Comparison of ENCODE assay signal across 1 cellular context in genomic region chr13:23639672-23640275, GRCh38.
TF ChIP-seq lines count a peak whose summit lies in the region.

No MANE protein-coding gene starts in this region.

TF ChIP-seq in H1, 55 proteins besides CTCF, POLR2A, EP300 and RAD21:
- TF ChIP-seq SP4 (IDR thresholded peaks at IDR 0.05; ENCODE audit: low read length) (no peak), TBP (IDR thresholded peaks at IDR 0.05; ENCODE audit: low read depth, low read length) (no peak), CHD1 (IDR thresholded peaks at IDR 0.05; ENCODE audit: low read depth, low read length) (no peak), SIN3A (conservative IDR thresholded peaks at IDR 0.05 in 1 of 2, IDR thresholded peaks at IDR 0.05 in 1 of 2; ENCODE audit: low read depth in 1 of 2, low read length in 2 of 2) (no peak), SRF (IDR thresholded peaks at IDR 0.05; ENCODE audit: low read depth, low read length) (no peak), MAFK (IDR thresholded peaks at IDR 0.05; ENCODE audit: low read depth, low read length) (no peak), CHD2 (IDR thresholded peaks at IDR 0.05; ENCODE audit: low read length) (no peak), KDM1A (IDR thresholded peaks at IDR 0.05; ENCODE audit: borderline replicate concordance, low read length) (no peak), RFX5 (IDR thresholded peaks at IDR 0.05; ENCODE audit: borderline replicate concordance, low read depth, low read length) (no peak), GTF2F1 (IDR thresholded peaks at IDR 0.05; ENCODE audit: borderline replicate concordance, low read depth, low read length) (no peak), CBX5 (IDR thresholded peaks at IDR 0.05; ENCODE audit: low read depth, low read length) (no peak), SUZ12 (IDR thresholded peaks at IDR 0.05; ENCODE audit: low read length) (no peak), SP1 (IDR thresholded peaks at IDR 0.05; ENCODE audit: low read depth, low read length) (no peak), BACH1 (IDR thresholded peaks at IDR 0.05; ENCODE audit: low read length) (no peak)
- TF ChIP-seq, protein P1, sequence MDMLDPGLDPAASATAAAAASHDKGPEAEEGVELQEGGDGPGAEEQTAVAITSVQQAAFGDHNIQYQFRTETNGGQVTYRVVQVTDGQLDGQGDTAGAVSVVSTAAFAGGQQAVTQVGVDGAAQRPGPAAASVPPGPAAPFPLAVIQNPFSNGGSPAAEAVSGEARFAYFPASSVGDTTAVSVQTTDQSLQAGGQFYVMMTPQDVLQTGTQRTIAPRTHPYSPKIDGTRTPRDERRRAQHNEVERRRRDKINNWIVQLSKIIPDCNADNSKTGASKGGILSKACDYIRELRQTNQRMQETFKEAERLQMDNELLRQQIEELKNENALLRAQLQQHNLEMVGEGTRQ (IDR thresholded peaks at IDR 0.05; ENCODE audit: low read length), result no peak
